Comparison of ENCODE assay signal across 9 cellular contexts in the genomic region with DNA sequence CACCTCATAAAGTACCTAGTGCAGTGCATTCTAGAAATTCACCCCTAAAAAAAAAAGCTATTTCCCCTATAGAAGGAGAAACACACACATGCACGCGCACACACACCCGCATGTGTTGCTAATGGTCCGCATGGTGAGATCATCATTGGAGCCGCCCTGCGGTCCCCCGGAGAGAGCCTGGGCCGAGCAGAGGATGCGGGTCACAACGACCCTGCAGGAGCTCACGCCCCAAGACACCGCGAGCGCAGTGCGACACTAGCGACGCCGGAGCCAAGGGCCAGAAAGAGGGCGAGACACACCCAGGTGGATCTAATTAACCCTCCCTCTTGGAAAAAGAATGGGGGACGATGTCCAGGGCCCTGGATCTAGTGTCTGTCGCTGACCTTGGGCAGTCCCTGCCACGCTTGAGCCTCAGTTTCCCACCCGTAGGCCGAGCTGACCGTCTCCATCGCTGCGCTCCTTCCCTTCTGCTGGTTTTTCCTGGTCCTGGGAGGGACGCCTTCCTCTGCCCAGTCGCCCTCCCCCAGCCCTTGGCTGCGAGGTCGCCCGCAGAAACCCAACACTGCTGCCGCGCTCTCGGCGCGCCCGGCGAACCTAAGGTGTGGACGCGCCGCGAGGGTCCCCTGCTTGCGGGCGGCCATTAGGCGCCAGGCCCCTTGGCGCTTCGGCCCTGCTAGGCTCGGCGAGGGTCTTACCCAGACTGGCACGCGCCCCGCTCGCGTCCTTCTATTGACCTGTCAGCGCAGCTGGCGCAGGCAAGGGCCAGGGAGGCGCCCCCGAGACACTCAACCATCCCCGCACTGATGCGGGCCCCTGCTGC. TPM values are rescaled to one million over a fixed set of nuclear protein-coding genes. Genes with fewer than 3 reads are reported as not detected.
DNase-seq lines count a peak whose midpoint lies in the region; ATAC-seq and TF ChIP-seq lines count a peak whose summit lies in the region.
"Had no signal": no experiment of that assay in that cellular context is flagged by ENCODE, and none has a peak within 500 bp of the region (broad histone marks: within the 10 kb centered on the region; RNA-seq: fewer than 3 reads in every experiment).

No MANE protein-coding gene starts in this region.

- H2AFZ ChIP-seq in GM23248: peak overlapping the region; percentile 95
- H2AFZ ChIP-seq in PC-9: no peak overlapping the region

- CTCF ChIA-PET in PC-9 (lab: Charles Lee): no interaction called here

- peak overlapping the region; percentile 41 for H3K27ac Mint-ChIP-seq in endodermal cell
- H3K27ac Mint-ChIP-seq: naive B cell had no signal

- peak; percentile 71 for DNase-seq in GM23248
- peak; percentile 45 for DNase-seq in NCI-H748 treated with DMSO at 0.1 percent for 48 hours (lab: John Stamatoyannopoulos, UW)
- DNase-seq in endodermal cell: peak; percentile 80
- peak; percentile 66 for DNase-seq in upper lobe of right lung
- DNase-seq in PC-9: no peak
- DNase-seq: naive B cell had no signal

- H3K4me1 Mint-ChIP-seq in endodermal cell: peaks cover 4% of the 10 kb centered on the region

- no peaks in the 10 kb centered on the region for H4K20me1 ChIP-seq in GM23248 (ENCODE audit: insufficient read depth)
- H4K20me1 ChIP-seq in PC-9 (ENCODE audit: insufficient read depth): no peaks in the 10 kb centered on the region

- 0 out of 2 replicates have a peak, but pooled peaks cover 8% of the 10 kb centered on the region for H3K4me1 ChIP-seq in GM23248 (ENCODE audit: insufficient read depth)
- H3K4me1 ChIP-seq in endodermal cell (ENCODE audit: control insufficient read depth, insufficient read depth, low read length): no peaks in the 10 kb centered on the region
- no peaks in the 10 kb centered on the region for H3K4me1 ChIP-seq in mesodermal cell (ENCODE audit: control insufficient read depth, insufficient read depth, low read length, poor library complexity, severe bottlenecking)
- H3K4me1 ChIP-seq in upper lobe of right lung: peaks cover 8% of the 10 kb centered on the region
- H3K4me1 ChIP-seq in PC-9 (replicated peaks; ENCODE audit: insufficient read depth): no peaks in the 10 kb centered on the region

- BruUV-seq in PC-9 (replicated peaks; lab: Mats Ljungman, UMichigan): no TSS peak

- peak overlapping the region; percentile 77 for H3K4me3 Mint-ChIP-seq in endodermal cell
- H3K4me3 Mint-ChIP-seq: naive B cell had no signal

- peak overlapping the region; percentile 88 for H3K4me3 ChIP-seq in GM23248
- H3K4me3 ChIP-seq in endodermal cell (ENCODE audit: low read length): peak overlapping the region; percentile 86
- peak overlapping the region; percentile 60 for H3K4me3 ChIP-seq in mesodermal cell (ENCODE audit: extremely low read depth, insufficient read depth, low read length, poor library complexity, severe bottlenecking)
- peak overlapping the region; percentile 62 for H3K4me3 ChIP-seq in upper lobe of right lung
- no peak overlapping the region for H3K4me3 ChIP-seq in PC-9

- no peaks in the 10 kb centered on the region for H3K36me3 Mint-ChIP-seq in endodermal cell (ENCODE audit: low read depth)
- H3K36me3 Mint-ChIP-seq: naive B cell had no signal

- peak; percentile 70 for ATAC-seq in upper lobe of right lung
- ATAC-seq in GM19452 (IDR thresholded peaks at IDR 0.05; ENCODE audit: unreplicated experiment): no peak
- no peak for ATAC-seq in GM21717 (IDR thresholded peaks at IDR 0.05; ENCODE audit: unreplicated experiment)

- peak overlapping the region; percentile 89 for H3K4me2 ChIP-seq in GM23248 (ENCODE audit: unreplicated experiment)
- H3K4me2 ChIP-seq in PC-9: no peak overlapping the region

- 2% methylated on average over 55 to 57 of the region's 61 CpGs for WGBS in GM23248 (ENCODE audit: low coverage in 1 of 2, low lambda C conversion rate in 2 of 2, missing lambda C conversion rate in 2 of 2), 2 experiments
- 4% methylated on average over 34 to 61 of the region's 61 CpGs for WGBS in endodermal cell (ENCODE audit: insufficient coverage in 1 of 2, insufficient read length in 1 of 2), 2 experiments
- 2% methylated on average over 54 to 57 of the region's 61 CpGs for WGBS in mesodermal cell (ENCODE audit: insufficient coverage in 2 of 2), 2 experiments

- H3K9me2 ChIP-seq in GM23248 (ENCODE audit: insufficient read depth): no peaks in the 10 kb centered on the region
- H3K9me2 ChIP-seq in PC-9 (ENCODE audit: insufficient read depth): no peaks in the 10 kb centered on the region

- H3F3A ChIP-seq in GM23248 (ENCODE audit: insufficient read depth): no peaks in the 10 kb centered on the region
- no peaks in the 10 kb centered on the region for H3F3A ChIP-seq in PC-9 (ENCODE audit: insufficient read depth, low read depth)

- no peaks in the 10 kb centered on the region for H3K9me3 Mint-ChIP-seq in endodermal cell

- in situ Hi-C loops in GM23248 (cut with MboI): no loop called here

- no peaks in the 10 kb centered on the region for H3K27me3 ChIP-seq in GM23248 (replicated peaks; ENCODE audit: insufficient read depth)
- H3K27me3 ChIP-seq in endodermal cell (ENCODE audit: control insufficient read depth, insufficient read depth, low read length, poor library complexity, severe bottlenecking): peaks cover 29% of the 10 kb centered on the region
- peaks cover 13% of the 10 kb centered on the region for H3K27me3 ChIP-seq in upper lobe of right lung
- no peaks in the 10 kb centered on the region for H3K27me3 ChIP-seq in PC-9 (ENCODE audit: insufficient read depth, low read depth)

- H3K36me3 ChIP-seq in GM23248 (ENCODE audit: low read depth) (no peaks in the 10 kb centered on the region), endodermal cell (ENCODE audit: control insufficient read depth, insufficient read depth, low read length) (no peaks in the 10 kb centered on the region), mesodermal cell (ENCODE audit: control insufficient read depth, insufficient read depth, low read length) (no peaks in the 10 kb centered on the region), upper lobe of right lung (no peaks in the 10 kb centered on the region), PC-9 (ENCODE audit: low read depth) (no peaks in the 10 kb centered on the region)

- H3K9ac ChIP-seq in GM23248: peak overlapping the region; percentile 81
- peak overlapping the region; percentile 38 for H3K9ac ChIP-seq in endodermal cell (ENCODE audit: extremely low read depth, low read length, poor library complexity, severe bottlenecking)

- POLR2A ChIA-PET in PC-9 (lab: Charles Lee; ENCODE audit: unreplicated experiment): no interaction called here

- H3K79me2 ChIP-seq in GM23248 (ENCODE audit: insufficient read depth): peaks cover 39% of the 10 kb centered on the region
- H3K79me2 ChIP-seq in PC-9 (ENCODE audit: low read depth): no peaks in the 10 kb centered on the region

- H3K27me3 Mint-ChIP-seq in endodermal cell (ENCODE audit: insufficient read depth): peaks cover 26% of the 10 kb centered on the region

- H3K9me3 ChIP-seq in GM23248 (ENCODE audit: low read depth) (no peaks in the 10 kb centered on the region), endodermal cell (ENCODE audit: control insufficient read depth, low read length) (no peaks in the 10 kb centered on the region), mesodermal cell (ENCODE audit: control insufficient read depth, low read length) (no peaks in the 10 kb centered on the region), upper lobe of right lung (no peaks in the 10 kb centered on the region), PC-9 (ENCODE audit: insufficient read depth, low read depth) (no peaks in the 10 kb centered on the region)

- H3K27ac ChIP-seq in GM23248 (peak overlapping the region; percentile 33), endodermal cell (ENCODE audit: low read depth, low read length) (peak overlapping the region; percentile 51), mesodermal cell (ENCODE audit: low read depth, low read length, severe bottlenecking) (no peak overlapping the region), upper lobe of right lung (peak overlapping the region; percentile 85), PC-9 (no peak overlapping the region)

- TF ChIP-seq CTCF in endodermal cell (conservative IDR thresholded peaks at IDR 0.05) (no peak), upper lobe of right lung (IDR thresholded peaks at IDR 0.05) (no peak), PC-9 (conservative IDR thresholded peaks at IDR 0.05) (no peak)

- intact Hi-C loops in upper lobe of right lung (cut with DNase I): no loop called here
- intact Hi-C loops in PC-9 (cut with micrococcal nuclease; ENCODE audit: unreplicated experiment): no loop called here

RNA-seq across cellular contexts. Expression of a gene that starts 47.6 kb away (rescaled TPM):
- total RNA-seq in GM23248 (2014; rRNA removed; shearing (Covaris generic)): 23.9 and 26.3 TPM in 2 replicates
- 29.5 and 34.3 TPM in 2 replicates for polyA plus RNA-seq in GM23248 (2016; fragmentation: Nextera tagmentation; extraction: Ambion mirVana)
- total RNA-seq in endodermal cell (10 to 100 TPM; 45.4 to 58.4 TPM), upper lobe of right lung (48.1 TPM), PC-9 (2021) (55.8 and 58.7 TPM in 2 replicates)
- 39.5 TPM for polyA plus RNA-seq in endodermal cell (2013, experiment 1 of 2)
- polyA plus RNA-seq in endodermal cell (2013, experiment 2 of 2): 34.2 TPM
- polyA plus RNA-seq in mesodermal cell (2013, experiment 1 of 2): 26.4 TPM
- 25.7 TPM for polyA plus RNA-seq in mesodermal cell (2013, experiment 2 of 2)

RNA-seq across cellular contexts. Expression of a gene that starts 50.5 kb away (rescaled TPM):
- not detected in 2 replicates for total RNA-seq in GM23248 (2014; rRNA removed; shearing (Covaris generic))
- 0.08 TPM in 1 of 2 replicates, not detected in the other for polyA plus RNA-seq in GM23248 (2016; fragmentation: Nextera tagmentation; extraction: Ambion mirVana)
- total RNA-seq in endodermal cell: under 1 TPM in 1 of 2 donors, not detected in 1; 0.29 TPM
- polyA plus RNA-seq in endodermal cell (2013, experiment 1 of 2): not detected
- not detected for polyA plus RNA-seq in endodermal cell (2013, experiment 2 of 2)
- polyA plus RNA-seq in mesodermal cell (2013, experiment 1 of 2): not detected
- not detected for polyA plus RNA-seq in mesodermal cell (2013, experiment 2 of 2)
- not detected for total RNA-seq in upper lobe of right lung
- not detected in 2 replicates for total RNA-seq in PC-9 (2021)

Comparison
In these comparisons a context has a peak if more than half of its experiments do, and no peak if none do; other contexts are left out.
1. DNase-seq: peak in GM23248 (single experiment), NCI-H748 treated with DMSO at 0.1 percent for 48 hours (single experiment), endodermal cell (single experiment) and upper lobe of right lung (single experiment); none in PC-9 (0 of 2).
2. H3K27ac ChIP-seq: peak in GM23248 (single experiment), endodermal cell (single experiment) and upper lobe of right lung (single experiment); none in mesodermal cell (single experiment) and PC-9 (single experiment).